20 cellular contexts compared by ENCODE assay signal in the genomic region with DNA sequence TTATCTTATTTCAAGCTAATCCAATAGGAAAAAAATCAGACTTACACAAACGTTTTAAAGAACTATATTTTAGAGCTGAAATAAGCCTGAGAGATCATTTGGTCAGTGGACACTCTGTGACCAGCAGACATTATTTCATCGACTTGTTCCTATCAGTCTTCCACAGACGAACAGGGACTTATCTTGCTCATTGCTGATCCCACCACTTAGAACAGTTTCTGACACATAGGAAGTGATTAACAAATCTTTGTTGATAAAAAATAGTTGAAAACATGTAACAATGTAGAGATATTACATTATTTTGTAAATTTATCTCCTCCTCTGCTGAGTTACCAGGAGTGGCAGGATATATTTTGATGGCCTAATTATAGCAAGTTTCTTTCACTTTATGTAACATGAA.
"Had no signal": no experiment of that assay in that cellular context is flagged by ENCODE, and none has a peak within 500 bp of the region (broad histone marks: within the 10 kb centered on the region; RNA-seq: fewer than 3 reads in every experiment).

No MANE protein-coding gene starts in this region.

- H3K27me3 Mint-ChIP-seq: naive thymus-derived CD4-positive, alpha-beta T cell; type B pancreatic cell had no signal

- DNase-seq: dorsolateral prefrontal cortex; effector CD8-positive, alpha-beta T cell; foreskin fibroblast; left colon; left ventricle myocardium superior; mesenchymal stem cell; midbrain; naive thymus-derived CD4-positive, alpha-beta T cell; psoas muscle; spleen; stimulated activated CD4-positive, alpha-beta T cell treated with anti-CD3 and anti-CD28 coated beads, Interleukin-15, amount 100 ng/mL, for 24 hours; stimulated activated CD4-positive, alpha-beta T cell treated with anti-CD3 and anti-CD28 coated beads, Interleukin-2, amount 100 ng/mL, for 24 hours; stimulated activated naive CD4-positive, alpha-beta T cell had no signal

- H3K4me3 ChIP-seq: coronary artery, dorsolateral prefrontal cortex, esophagus muscularis mucosa, gastroesophageal sphincter, lung, psoas muscle, spleen had no signal

- ATAC-seq: gastroesophageal sphincter; left colon; left ventricle myocardium superior; naive thymus-derived CD4-positive, alpha-beta T cell; psoas muscle; sciatic nerve had no signal

- H3K27me3 ChIP-seq: dorsolateral prefrontal cortex, esophagus muscularis mucosa, gastroesophageal sphincter, neutrophil, spleen had no signal

- H3K27ac ChIP-seq: coronary artery, dorsolateral prefrontal cortex, esophagus muscularis mucosa, gastroesophageal sphincter, neutrophil, psoas muscle, spleen had no signal

- H3K9me3 Mint-ChIP-seq: type B pancreatic cell had no signal

- H3K4me1 ChIP-seq: psoas muscle, spleen had no signal

- H3K4me3 Mint-ChIP-seq: naive thymus-derived CD4-positive, alpha-beta T cell; type B pancreatic cell had no signal

- H3K9me3 ChIP-seq: esophagus muscularis mucosa, gastroesophageal sphincter, neutrophil, psoas muscle, spleen had no signal
